17 cellular contexts compared by ENCODE assay signal in the genomic region with DNA sequence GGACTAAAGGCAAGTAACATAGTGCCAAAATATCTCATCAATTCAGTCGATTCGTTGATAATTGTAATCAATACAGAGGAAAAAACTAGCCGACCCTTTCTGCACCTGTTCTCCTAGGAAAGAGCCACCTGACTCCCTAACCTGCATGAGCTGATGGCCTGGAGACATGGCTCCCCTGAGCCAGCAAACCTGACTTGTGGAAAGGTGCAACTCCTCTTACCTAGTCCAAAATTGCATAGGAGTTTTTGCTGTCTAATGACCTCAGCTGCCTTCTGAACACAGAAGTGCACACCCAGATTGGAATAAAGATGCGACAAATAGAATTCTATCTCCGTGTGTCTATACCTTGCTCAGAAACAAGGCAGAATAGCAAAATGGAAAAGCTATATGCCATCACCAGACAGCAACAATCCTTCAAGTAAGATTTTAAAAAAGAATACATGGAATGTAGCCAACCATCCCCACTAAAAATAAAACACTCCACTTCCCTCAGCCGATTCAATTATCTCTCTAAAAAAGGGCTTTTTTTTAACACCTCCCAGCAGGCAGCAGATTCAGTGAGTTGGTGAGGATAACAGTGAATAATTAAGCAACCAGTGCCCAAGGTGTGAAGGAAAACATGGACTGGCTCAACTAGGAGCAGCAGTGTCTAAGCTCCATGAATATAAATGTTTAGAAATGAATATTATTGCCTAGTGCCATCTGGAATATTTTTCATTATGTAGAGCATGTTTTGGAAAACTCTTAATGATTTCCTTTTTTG. TPM values are rescaled to one million over a fixed set of nuclear protein-coding genes. Genes with fewer than 3 reads are reported as not detected.
A peak's percentile ranks its signal among the peaks of the same experiment; 100 is the strongest.
DNase-seq lines count a peak whose midpoint lies in the region; ATAC-seq and TF ChIP-seq lines count a peak whose summit lies in the region.
"Had no signal": no experiment of that assay in that cellular context is flagged by ENCODE, and none has a peak within 500 bp of the region (broad histone marks: within the 10 kb centered on the region; RNA-seq: fewer than 3 reads in every experiment).

No MANE protein-coding gene starts in this region.

- TF ChIP-seq EP300 in esophagus muscularis mucosa (IDR thresholded peaks at IDR 0.05) = no peak

- DNase-seq in NCI-H146 (lab: John Stamatoyannopoulos, UW) = peak; percentile 63
- DNase-seq in NCI-H345 treated with DMSO at 0.1 percent for 48 hours (lab: John Stamatoyannopoulos, UW; ENCODE audit: unreplicated experiment) = peak; percentile 55
- DNase-seq in esophagus muscularis mucosa (ENCODE audit: extremely low spot score) = peak; percentile 10
- peak; percentile 68 for DNase-seq in putamen (ENCODE audit: low spot score)
- no peak for DNase-seq in DMS153 (lab: John Stamatoyannopoulos, UW)
- DNase-seq: activated CD4-positive, alpha-beta T cell treated with anti-CD3 and anti-CD28 coated beads, Interleukin-2, amount 10 ng/mL, durations not matched to agents 24 days and 14 days; activated CD8-positive, alpha-beta memory T cell treated with anti-CD3 and anti-CD28 coated beads, Interleukin-2, amount 50 U/mL, for 4 hours; activated gamma-delta T cell; BE2C; glutamatergic neuron; NCI-H2029; stimulated activated CD4-positive, alpha-beta T cell treated with anti-CD3 and anti-CD28 coated beads, Interleukin-4, amount 100 ng/mL, for 4 hours; substantia nigra had no signal

- no peak overlapping the region for H3K27ac ChIP-seq in esophagus muscularis mucosa (replicated peaks in 1 of 4)
- H3K27ac ChIP-seq: cardiac muscle cell, skin epidermis had no signal

- no peaks in the 10 kb centered on the region for H3K36me3 ChIP-seq in esophagus muscularis mucosa
- H3K36me3 ChIP-seq: BE2C, cardiac muscle cell had no signal

- no peak overlapping the region for H3K4me3 ChIP-seq in esophagus muscularis mucosa
- H3K4me3 ChIP-seq: cardiac muscle cell, skin epidermis had no signal

- no peak for TF ChIP-seq POLR2A in esophagus muscularis mucosa (IDR thresholded peaks at IDR 0.05; ENCODE audit: low read depth)

- H3K27me3 ChIP-seq in esophagus muscularis mucosa = no peaks in the 10 kb centered on the region
- H3K27me3 ChIP-seq: BE2C, cardiac muscle cell had no signal

- 41% methylated on average over 6 of the region's 6 CpGs for WGBS in esophagus muscularis mucosa

- H3K9me3 ChIP-seq in esophagus muscularis mucosa = peaks cover 0 to 5% (median 2%) of the 10 kb centered on the region in 4 donors
- H3K9me3 ChIP-seq: BE2C had no signal

- ATAC-seq in HG03097 (IDR thresholded peaks at IDR 0.05; ENCODE audit: low FRiP score, unreplicated experiment) (no peak), esophagus mucosa (no peak)

- intact Hi-C loops in esophagus muscularis mucosa (cut with DNase I) = no loop called here

- no peaks in the 10 kb centered on the region for H3K4me1 ChIP-seq in esophagus muscularis mucosa
- H3K4me1 ChIP-seq: BE2C had no signal

- TF ChIP-seq CTCF in esophagus muscularis mucosa (IDR thresholded peaks at IDR 0.05) = no peak

RNA-seq across cellular contexts. Expression of a gene that starts 26.6 kb away (rescaled TPM):
- total RNA-seq in esophagus muscularis mucosa (10 to 100 TPM; 22.5 to 31.7 (median 28.4) TPM), esophagus mucosa (17.5 TPM)
